Comparison of ENCODE assay signal across 8 cellular contexts in genomic region chr18:49486959-49487710, GRCh38. TPM values are rescaled to one million over a fixed set of nuclear protein-coding genes. Genes with fewer than 3 reads are reported as not detected.
DNase-seq lines count a peak whose midpoint lies in the region; ATAC-seq and TF ChIP-seq lines count a peak whose summit lies in the region.

Gene C18orf32, minus strand, starts transcription at chr18:49487234. Its CDS starts 3,486 bp downstream, at chr18:49483748.

- ATAC-seq in DND-41 (ENCODE audit: insufficient read depth, low read depth): peak; percentile 94
- peak; percentile 89 to 92 for ATAC-seq in naive thymus-derived CD8-positive, alpha-beta T cell

- H3K4me3 ChIP-seq in DND-41 (ENCODE audit: low read depth in 1 of 2, low read length in 2 of 2) (peak within 1 kb of the TSS; percentile 78 to 87), GM23248 (peak within 1 kb of the TSS; percentile 95), fibroblast of lung (replicated peaks in 1 of 4; ENCODE audit: control extremely low read depth in 1 of 4, insufficient read depth in 1 of 4, low read depth in 3 of 4, low read length in 4 of 4) (peak within 1 kb of the TSS; percentile 71 to 97 (median 81))

- peaks cover 56% of the 10 kb centered on the region for H3F3A ChIP-seq in GM23248 (ENCODE audit: insufficient read depth)

- H3K9ac ChIP-seq in DND-41 (ENCODE audit: low read depth, low read length) (peak within 1 kb of the TSS; percentile 63), GM23248 (peak within 1 kb of the TSS; percentile 91), fibroblast of lung (ENCODE audit: insufficient read depth, low read length) (peak within 1 kb of the TSS; percentile 77)

- H3K9me3 Mint-ChIP-seq in activated T-helper 1 cell treated with anti-CD3 and anti-CD28 coated beads, Interleukin-12 subunit alpha, Interleukin-12 subunit beta, Interleukin-2, Interleukin-4 antibody, amounts not matched to agents 30 ng/mL and 10 ng/mL and 1 ng/mL, durations not matched to agents 14 hours and 24 hours and 36 hours: no peaks in the 10 kb centered on the region
- peaks cover 0 to 2% (median 0%) of the 10 kb centered on the region in 9 donors for H3K9me3 Mint-ChIP-seq in naive thymus-derived CD8-positive, alpha-beta T cell

- DNase-seq in DND-41: peak; percentile 95
- DNase-seq in GM23248: peak; percentile 97
- peak; percentile 92 to 94 for DNase-seq in Kasumi-1 (lab: John Stamatoyannopoulos, UW)
- peak; percentile 90 for DNase-seq in RPMI7951 (ENCODE audit: low read depth)
- DNase-seq in activated T-helper 1 cell treated with anti-CD3 and anti-CD28 coated beads, Interleukin-12 subunit alpha, Interleukin-12 subunit beta, Interleukin-2, Interleukin-4 antibody, amounts not matched to agents 30 ng/mL and 10 ng/mL and 1 ng/mL, durations not matched to agents 14 hours and 24 hours and 36 hours (ENCODE audit: low spot score): peak; percentile 92
- peak; percentile 93 to 94 for DNase-seq in fibroblast of lung (ENCODE audit: low read depth in 2 of 2)
- DNase-seq in naive thymus-derived CD8-positive, alpha-beta T cell: peak; percentile 83 to 97 (median 93)
- DNase-seq in stimulated activated naive CD4-positive, alpha-beta T cell (lab: John Stamatoyannopoulos, UW): peak; percentile 84 to 93 (median 90)

- intact Hi-C loops in activated T-helper 1 cell treated with anti-CD3 and anti-CD28 coated beads, Interleukin-12 subunit alpha, Interleukin-12 subunit beta, Interleukin-2, Interleukin-4 antibody, amounts not matched to agents 30 ng/mL and 10 ng/mL and 1 ng/mL, durations not matched to agents 14 hours and 24 hours and 36 hours (cut with micrococcal nuclease): loop anchor here (1.0 to 10.0 kb wide), 7 partner anchors 11 to 1552 kb away; partner anchors contain the start of genes DYM, SMAD2 and SMAD7

- H3K79me2 ChIP-seq in DND-41 (ENCODE audit: insufficient read depth, low read length) (peaks cover 69% of the 10 kb centered on the region), GM23248 (ENCODE audit: insufficient read depth) (peaks cover 72% of the 10 kb centered on the region), fibroblast of lung (ENCODE audit: control insufficient read depth, insufficient read depth, low read length) (peaks cover 43% of the 10 kb centered on the region)

- H3K36me3 Mint-ChIP-seq in activated T-helper 1 cell treated with anti-CD3 and anti-CD28 coated beads, Interleukin-12 subunit alpha, Interleukin-12 subunit beta, Interleukin-2, Interleukin-4 antibody, amounts not matched to agents 30 ng/mL and 10 ng/mL and 1 ng/mL, durations not matched to agents 14 hours and 24 hours and 36 hours (ENCODE audit: low read depth): peaks cover 59% of the 10 kb centered on the region
- peaks cover 0 to 67% (median 20%) of the 10 kb centered on the region in 3 donors for H3K36me3 Mint-ChIP-seq in naive thymus-derived CD8-positive, alpha-beta T cell

- 4 to 7% methylated on average over 43 to 68 of the region's 68 CpGs for whole genome bisulfite sequencing in GM23248 (ENCODE audit: low coverage in 1 of 2, low lambda C conversion rate in 2 of 2, missing lambda C conversion rate in 2 of 2), 2 experiments

- H3K4me1 ChIP-seq in DND-41 (ENCODE audit: insufficient read depth, low read length) (peaks cover 63% of the 10 kb centered on the region), GM23248 (ENCODE audit: insufficient read depth) (peaks cover 27% of the 10 kb centered on the region), fibroblast of lung (ENCODE audit: control insufficient read depth, extremely low read depth, insufficient read depth, low read length) (peaks cover 9% of the 10 kb centered on the region)

- H2AFZ ChIP-seq in DND-41 (ENCODE audit: low read depth, low read length) (peak within 1 kb of the TSS; percentile 85), GM23248 (peak within 1 kb of the TSS; percentile 85), fibroblast of lung (ENCODE audit: low read length) (peak within 1 kb of the TSS; percentile 58)

- peaks cover 16% of the 10 kb centered on the region for H4K20me1 ChIP-seq in DND-41 (ENCODE audit: insufficient read depth, low read length)
- H4K20me1 ChIP-seq in GM23248 (ENCODE audit: insufficient read depth): peaks cover 2% of the 10 kb centered on the region; the same call in 1 of the 2 replicates
- no peaks in the 10 kb centered on the region for H4K20me1 ChIP-seq in fibroblast of lung (ENCODE audit: control insufficient read depth, extremely low read depth, insufficient read depth, low read length)

- peaks cover 53% of the 10 kb centered on the region for H3K4me1 Mint-ChIP-seq in activated T-helper 1 cell treated with anti-CD3 and anti-CD28 coated beads, Interleukin-12 subunit alpha, Interleukin-12 subunit beta, Interleukin-2, Interleukin-4 antibody, amounts not matched to agents 30 ng/mL and 10 ng/mL and 1 ng/mL, durations not matched to agents 14 hours and 24 hours and 36 hours (ENCODE audit: low read depth)
- H3K4me1 Mint-ChIP-seq in naive thymus-derived CD8-positive, alpha-beta T cell: peaks cover 27 to 76% (median 72%) of the 10 kb centered on the region in 4 donors

- peaks cover 64% of the 10 kb centered on the region for H3K36me3 ChIP-seq in DND-41 (ENCODE audit: insufficient read depth, low read length)
- peaks cover 53% of the 10 kb centered on the region for H3K36me3 ChIP-seq in GM23248 (ENCODE audit: low read depth)
- H3K36me3 ChIP-seq in fibroblast of lung (ENCODE audit: control insufficient read depth, insufficient read depth, low read length): peaks cover 9% of the 10 kb centered on the region

- POLR2A ChIA-PET in naive thymus-derived CD8-positive, alpha-beta T cell (lab: Charles Lee): interaction anchor here (0.6 to 5.1 kb wide), 12 partner anchors 8 to 1391 kb away, joined by 3 to 51 read pairs (median 3); partner anchors contain the start of genes CFAP53, DYM, MBD1 and ME2

- H3K27me3 ChIP-seq in DND-41 (ENCODE audit: insufficient read depth, low read length, poor library complexity) (no peaks in the 10 kb centered on the region), GM23248 (replicated peaks; ENCODE audit: insufficient read depth) (no peaks in the 10 kb centered on the region), fibroblast of lung (ENCODE audit: control insufficient read depth, insufficient read depth, low read length) (no peaks in the 10 kb centered on the region)

- H3K9me2 ChIP-seq in GM23248 (ENCODE audit: insufficient read depth): no peaks in the 10 kb centered on the region

- in situ Hi-C loops in GM23248 (cut with MboI): no loop called here

- no peaks in the 10 kb centered on the region for H3K27me3 Mint-ChIP-seq in activated T-helper 1 cell treated with anti-CD3 and anti-CD28 coated beads, Interleukin-12 subunit alpha, Interleukin-12 subunit beta, Interleukin-2, Interleukin-4 antibody, amounts not matched to agents 30 ng/mL and 10 ng/mL and 1 ng/mL, durations not matched to agents 14 hours and 24 hours and 36 hours (ENCODE audit: insufficient read depth)
- H3K27me3 Mint-ChIP-seq in naive thymus-derived CD8-positive, alpha-beta T cell: no peaks in the 10 kb centered on the region

- H3K4me2 ChIP-seq in DND-41 (ENCODE audit: insufficient read depth, low read length): peak within 1 kb of the TSS; percentile 90
- H3K4me2 ChIP-seq in GM23248 (ENCODE audit: unreplicated experiment): peak within 1 kb of the TSS; percentile 99
- peak within 1 kb of the TSS; percentile 96 for H3K4me2 ChIP-seq in fibroblast of lung (ENCODE audit: extremely low read depth, insufficient read depth, low read length)

- peak within 1 kb of the TSS; percentile 93 for H3K4me3 Mint-ChIP-seq in activated T-helper 1 cell treated with anti-CD3 and anti-CD28 coated beads, Interleukin-12 subunit alpha, Interleukin-12 subunit beta, Interleukin-2, Interleukin-4 antibody, amounts not matched to agents 30 ng/mL and 10 ng/mL and 1 ng/mL, durations not matched to agents 14 hours and 24 hours and 36 hours
- peak within 1 kb of the TSS; percentile 92 to 100 (median 96) for H3K4me3 Mint-ChIP-seq in naive thymus-derived CD8-positive, alpha-beta T cell

- no peaks in the 10 kb centered on the region for H3K9me3 ChIP-seq in DND-41 (ENCODE audit: insufficient read depth, low read length, severe bottlenecking)
- H3K9me3 ChIP-seq in GM23248 (ENCODE audit: low read depth): no peaks in the 10 kb centered on the region
- no peaks in the 10 kb centered on the region for H3K9me3 ChIP-seq in fibroblast of lung (ENCODE audit: control insufficient read depth, insufficient read depth, low read depth, low read length)

- TF ChIP-seq CTCF in DND-41 (IDR thresholded peaks at IDR 0.05; ENCODE audit: borderline replicate concordance, extremely low read depth, low read length, poor library complexity, severe bottlenecking): no peak
- TF ChIP-seq CTCF in fibroblast of lung (conservative IDR thresholded peaks at IDR 0.05 in 1 of 2, IDR thresholded peaks at IDR 0.05 in 1 of 2; ENCODE audit: low read depth in 1 of 2, low read length in 2 of 2): no peak

- peak within 1 kb of the TSS; percentile 88 for H3K27ac ChIP-seq in DND-41 (ENCODE audit: low read length)
- H3K27ac ChIP-seq in GM23248: peak within 1 kb of the TSS; percentile 97
- peak within 1 kb of the TSS; percentile 82 for H3K27ac ChIP-seq in fibroblast of lung (ENCODE audit: insufficient read depth, low read length)

- peak within 1 kb of the TSS; percentile 98 for H3K27ac Mint-ChIP-seq in activated T-helper 1 cell treated with anti-CD3 and anti-CD28 coated beads, Interleukin-12 subunit alpha, Interleukin-12 subunit beta, Interleukin-2, Interleukin-4 antibody, amounts not matched to agents 30 ng/mL and 10 ng/mL and 1 ng/mL, durations not matched to agents 14 hours and 24 hours and 36 hours
- H3K27ac Mint-ChIP-seq in naive thymus-derived CD8-positive, alpha-beta T cell: peak within 1 kb of the TSS; percentile 94 to 99 (median 98)

RNA-seq across cellular contexts. Expression of gene C18orf32, which starts in this region (rescaled TPM):
- 26.6 and 43.7 TPM in 2 replicates for total RNA-seq in GM23248 (2014; rRNA removed; shearing (Covaris generic))
- 77.0 and 78.2 TPM in 2 replicates for polyA plus RNA-seq in GM23248 (2016; fragmentation: Nextera tagmentation; extraction: Ambion mirVana)
- 22.0 and 27.9 TPM in 2 replicates for total RNA-seq in RPMI7951 (2014; rRNA removed; shearing (Covaris generic))
- total RNA-seq in activated T-helper 1 cell treated with anti-CD3 and anti-CD28 coated beads, Interleukin-12 subunit alpha, Interleukin-12 subunit beta, Interleukin-2, Interleukin-4 antibody, amounts not matched to agents 30 ng/mL and 10 ng/mL and 1 ng/mL, durations not matched to agents 14 hours and 24 hours and 36 hours: 28.7 and 31.2 TPM in 2 replicates
- total RNA-seq in fibroblast of lung: 11.9 and 12.8 TPM in 2 replicates
- polyA plus RNA-seq in fibroblast of lung: 30.2 and 39.1 TPM in 2 replicates
- polyA plus RNA-seq in fibroblast of lung (2012): 28.8 and 30.2 TPM in 2 replicates
- polyA minus RNA-seq in fibroblast of lung (ENCODE audit: low replicate concordance): 0.48 and 1.2 TPM in 2 replicates
- 10 to 100 TPM; 43.3 to 57.3 TPM for total RNA-seq in naive thymus-derived CD8-positive, alpha-beta T cell
- polyA plus RNA-seq in naive thymus-derived CD8-positive, alpha-beta T cell: 10 to 100 TPM; 64.3 to 82.2 (median 67.1) TPM

Comparison
In these comparisons a context has a peak if more than half of its experiments do, and no peak if none do; other contexts are left out.
1. Peak in every context shown above with its lines: DNase-seq, ATAC-seq, H3K4me3 ChIP-seq and H3K27ac ChIP-seq.